ENCODE assay signal across 9 cellular contexts in genomic region chr17:55264640-55265298, GRCh38. TPM values are rescaled to one million over a fixed set of nuclear protein-coding genes. Genes with fewer than 3 reads are reported as not detected.
DNase-seq lines count a peak whose midpoint lies in the region.
"Had no signal": no experiment of that assay in that cellular context is flagged by ENCODE, and none has a peak within 500 bp of the region (broad histone marks: within the 10 kb centered on the region; RNA-seq: fewer than 3 reads in every experiment).

Gene HLF (plus strand): TSS chr17:55264960. CDS start chr17:55265485, 525 bp downstream.

- no peak within 1 kb of the TSS for H3K9ac ChIP-seq in rectal smooth muscle tissue (ENCODE audit: low read length)

- no peak within 1 kb of the TSS for H3K27ac Mint-ChIP-seq in T-helper 2 cell treated with Interferon-gamma antibody and Interleukin-4, amounts not matched to agents 5 μg/mL and 100 μg/mL, for 36 hours

- H3K9me3 ChIP-seq in MG63 = no peaks in the 10 kb centered on the region

- H3K27me3 Mint-ChIP-seq in T-helper 2 cell treated with Interferon-gamma antibody and Interleukin-4, amounts not matched to agents 5 μg/mL and 100 μg/mL, for 36 hours (ENCODE audit: low read depth) = peaks cover 83% of the 10 kb centered on the region

- H3K4me1 Mint-ChIP-seq in T-helper 2 cell treated with Interferon-gamma antibody and Interleukin-4, amounts not matched to agents 5 μg/mL and 100 μg/mL, for 36 hours (ENCODE audit: low read depth) = peaks cover 11% of the 10 kb centered on the region

- DNase-seq in Daoy (ENCODE audit: low read depth) (peak; percentile 89), H7 (peak; percentile 94), MG63 (peak; percentile 86), astrocyte of the hippocampus (ENCODE audit: low read depth, low spot score) (peak; percentile 86), hippocampal formation (lab: John Stamatoyannopoulos, UW) (peak; percentile 73 to 84)
- peak; percentile 77 for DNase-seq in T-helper 2 cell treated with Interferon-gamma antibody and Interleukin-4, amounts not matched to agents 5 μg/mL and 100 μg/mL, for 36 hours (ENCODE audit: low spot score)

- H3K4me3 ChIP-seq in H7 (ENCODE audit: insufficient read depth, low read depth, low read length) (peak within 1 kb of the TSS; percentile 35), MG63 (peak within 1 kb of the TSS; percentile 48), rectal smooth muscle tissue (ENCODE audit: low read length) (peak within 1 kb of the TSS; percentile 61), urinary bladder (ENCODE audit: low read depth, low read length) (peak within 1 kb of the TSS; percentile 84)

- H3K27me3 ChIP-seq in H7 (ENCODE audit: control insufficient read depth, insufficient read depth, low read length) = peaks cover 65% of the 10 kb centered on the region
- H3K27me3 ChIP-seq in MG63 = peaks cover 17% of the 10 kb centered on the region
- H3K27me3 ChIP-seq in rectal smooth muscle tissue (ENCODE audit: control insufficient read depth, insufficient read depth, low read length) = peaks cover 6% of the 10 kb centered on the region

- 1% methylated on average over 64 of the region's 64 CpGs for WGBS in urinary bladder

- peaks cover 10% of the 10 kb centered on the region for H3K9me3 Mint-ChIP-seq in T-helper 2 cell treated with Interferon-gamma antibody and Interleukin-4, amounts not matched to agents 5 μg/mL and 100 μg/mL, for 36 hours

- peaks cover 27% of the 10 kb centered on the region for H3K4me1 ChIP-seq in rectal smooth muscle tissue (ENCODE audit: control insufficient read depth, insufficient read depth, low read length)
- no peaks in the 10 kb centered on the region for H3K4me1 ChIP-seq in urinary bladder (ENCODE audit: insufficient read depth)

- H3K27ac ChIP-seq in rectal smooth muscle tissue (ENCODE audit: low read depth, low read length) (peak within 1 kb of the TSS; percentile 81), urinary bladder (ENCODE audit: low read depth) (peak within 1 kb of the TSS; percentile 88)
- H3K27ac ChIP-seq: epithelial cell of prostate had no signal

- peak within 1 kb of the TSS; percentile 71 for H3K4me3 Mint-ChIP-seq in T-helper 2 cell treated with Interferon-gamma antibody and Interleukin-4, amounts not matched to agents 5 μg/mL and 100 μg/mL, for 36 hours

- H3K36me3 ChIP-seq in H7 (replicated peaks; ENCODE audit: control insufficient read depth, insufficient read depth, low read length) (no peaks in the 10 kb centered on the region), MG63 (no peaks in the 10 kb centered on the region), rectal smooth muscle tissue (ENCODE audit: control insufficient read depth, insufficient read depth, low read length) (no peaks in the 10 kb centered on the region), urinary bladder (ENCODE audit: insufficient read depth) (no peaks in the 10 kb centered on the region)

- H3K36me3 Mint-ChIP-seq in T-helper 2 cell treated with Interferon-gamma antibody and Interleukin-4, amounts not matched to agents 5 μg/mL and 100 μg/mL, for 36 hours (ENCODE audit: low read depth) = no peaks in the 10 kb centered on the region

RNA-seq across cellular contexts. Expression of gene HLF, which starts in this region (rescaled TPM):
- total RNA-seq in Daoy (2014; rRNA removed; shearing (Covaris generic)) = 0.57 and 0.80 TPM in 2 replicates
- 0.22 and 0.55 TPM in 2 replicates for total RNA-seq in H7 (2014; rRNA removed; shearing (Covaris generic))
- total RNA-seq in MG63 (2014; rRNA removed; shearing (Covaris generic); ENCODE audit: low replicate concordance) = 1.9 and 8.2 TPM in 2 replicates
- total RNA-seq in urinary bladder = 7.7 TPM
- 31.4 TPM for polyA plus RNA-seq in urinary bladder

Comparison
In these comparisons a context has a peak if more than half of its experiments do, and no peak if none do; other contexts are left out.
1. Peak in every context shown above with its lines: DNase-seq, H3K4me3 ChIP-seq and H3K27ac ChIP-seq.
2. Peak in DNase-seq in Daoy; RNA of the gene not detected or under 1 TPM.
3. Peak in DNase-seq and H3K4me3 ChIP-seq in H7; RNA of the gene not detected or under 1 TPM.